In genomic region chr9:91730806-91731205, GRCh38 we compare ENCODE assay signal across 34 cellular contexts.
"Had no signal": no experiment of that assay in that cellular context is flagged by ENCODE, and none has a peak within 500 bp of the region (broad histone marks: within the 10 kb centered on the region; RNA-seq: fewer than 3 reads in every experiment).

No MANE protein-coding gene starts in this region.

- H3K4me1 ChIP-seq: ascending aorta had no signal

- H3K27ac Mint-ChIP-seq: activated B cell treated with CpG ODN at 0.5 μM for 24 hours; activated CD4-positive, alpha-beta memory T cell treated with anti-CD3 and anti-CD28 coated beads for 36 hours; activated CD4-positive, alpha-beta T cell treated with anti-CD3 and anti-CD28 coated beads, Interleukin-2, amount 10 ng/mL, durations not matched to agents 24 days and 14 days; activated CD8-positive, alpha-beta T cell treated with anti-CD3 and anti-CD28 coated beads for 36 hours; activated naive CD4-positive, alpha-beta T cell treated with anti-CD3 and anti-CD28 coated beads, Interleukin-2, amount 10 ng/mL, durations not matched to agents 7 days and 5 days; activated naive CD4-positive, alpha-beta T cell treated with anti-CD3 and anti-CD28 coated beads, Interleukin-2, amount 50 U/mL, for 24 hours; activated naive CD8-positive, alpha-beta T cell; activated naive CD8-positive, alpha-beta T cell treated with anti-CD3 and anti-CD28 coated beads, Interleukin-2, amount 10 ng/mL, durations not matched to agents 7 days and 5 days; activated naive CD8-positive, alpha-beta T cell treated with anti-CD3 and anti-CD28 coated beads, Interleukin-2, amount 50 U/mL, for 24 hours; activated T-helper 2 cell treated with anti-CD3 and anti-CD28 coated beads, Interferon-gamma antibody, Interleukin-2, Interleukin-4, amounts not matched to agents 10 μg/mL and 5 μg/mL and 100 μg/mL, durations not matched to agents 14 hours and 24 hours and 36 hours; brain; T-helper 1 cell treated with Interleukin-12 subunit alpha and Interleukin-12 subunit beta and Interleukin-4 antibody, amounts not matched to agents 30 μg/mL and 1 μg/mL, for 36 hours; T-helper 2 cell treated with Interferon-gamma antibody and Interleukin-4, amounts not matched to agents 5 μg/mL and 100 μg/mL, for 36 hours had no signal

- H3K27me3 ChIP-seq: ascending aorta, cardiac muscle cell had no signal

- H3K27ac ChIP-seq: ascending aorta, cardiac muscle cell had no signal

- H3K4me1 Mint-ChIP-seq: activated B cell treated with CpG ODN at 0.5 μM for 24 hours; activated naive CD4-positive, alpha-beta T cell treated with anti-CD3 and anti-CD28 coated beads, Interleukin-2, amount 10 ng/mL, durations not matched to agents 7 days and 5 days; activated naive CD4-positive, alpha-beta T cell treated with anti-CD3 and anti-CD28 coated beads, Interleukin-2, amount 50 U/mL, for 24 hours; central memory CD8-positive, alpha-beta T cell had no signal

- H3K27me3 Mint-ChIP-seq: activated CD8-positive, alpha-beta T cell treated with anti-CD3 and anti-CD28 coated beads for 36 hours; activated naive CD4-positive, alpha-beta T cell treated with anti-CD3 and anti-CD28 coated beads, Interleukin-2, amount 50 U/mL, for 24 hours; activated naive CD8-positive, alpha-beta T cell; activated naive CD8-positive, alpha-beta T cell treated with anti-CD3 and anti-CD28 coated beads, Interleukin-2, amount 10 ng/mL, durations not matched to agents 7 days and 5 days; brain had no signal

- H3K36me3 ChIP-seq: ascending aorta had no signal

- ATAC-seq: activated CD8-positive, alpha-beta T cell treated with anti-CD3 and anti-CD28 coated beads for 36 hours; activated naive CD8-positive, alpha-beta T cell treated with anti-CD3 and anti-CD28 coated beads, Interleukin-2, amount 50 U/mL, for 24 hours; activated T-cell treated with anti-CD3 and anti-CD28 coated beads, Interleukin-2, amount 50 U/mL, for 4 hours had no signal

- H3K4me3 Mint-ChIP-seq: activated B cell treated with CpG ODN at 0.5 μM for 24 hours; activated CD4-positive, alpha-beta memory T cell treated with anti-CD3 and anti-CD28 coated beads for 36 hours; activated CD4-positive, alpha-beta T cell treated with anti-CD3 and anti-CD28 coated beads, Interleukin-2, amount 10 ng/mL, durations not matched to agents 24 days and 14 days; activated CD8-positive, alpha-beta T cell treated with anti-CD3 and anti-CD28 coated beads for 36 hours; activated naive CD4-positive, alpha-beta T cell treated with anti-CD3 and anti-CD28 coated beads, Interleukin-2, amount 10 ng/mL, durations not matched to agents 7 days and 5 days; activated naive CD4-positive, alpha-beta T cell treated with anti-CD3 and anti-CD28 coated beads, Interleukin-2, amount 50 U/mL, for 24 hours; activated naive CD8-positive, alpha-beta T cell; activated naive CD8-positive, alpha-beta T cell treated with anti-CD3 and anti-CD28 coated beads, Interleukin-2, amount 10 ng/mL, durations not matched to agents 7 days and 5 days; activated naive CD8-positive, alpha-beta T cell treated with anti-CD3 and anti-CD28 coated beads, Interleukin-2, amount 50 U/mL, for 24 hours; activated T-cell treated with anti-CD3 and anti-CD28 coated beads, Interleukin-2, amount 50 U/mL, for 4 hours; brain; central memory CD8-positive, alpha-beta T cell; T-helper 1 cell treated with Interleukin-12 subunit alpha and Interleukin-12 subunit beta and Interleukin-4 antibody, amounts not matched to agents 30 μg/mL and 1 μg/mL, for 36 hours; T-helper 2 cell treated with Interferon-gamma antibody and Interleukin-4, amounts not matched to agents 5 μg/mL and 100 μg/mL, for 36 hours had no signal

- H3K36me3 Mint-ChIP-seq: activated CD4-positive, alpha-beta memory T cell treated with anti-CD3 and anti-CD28 coated beads for 36 hours; activated naive CD4-positive, alpha-beta T cell treated with anti-CD3 and anti-CD28 coated beads, Interleukin-2, amount 10 ng/mL, durations not matched to agents 7 days and 5 days; activated naive CD4-positive, alpha-beta T cell treated with anti-CD3 and anti-CD28 coated beads, Interleukin-2, amount 50 U/mL, for 24 hours; activated naive CD8-positive, alpha-beta T cell; activated naive CD8-positive, alpha-beta T cell treated with anti-CD3 and anti-CD28 coated beads, Interleukin-2, amount 10 ng/mL, durations not matched to agents 7 days and 5 days; brain had no signal

- H3K4me3 ChIP-seq: ascending aorta, cardiac muscle cell had no signal

- H3K9me3 Mint-ChIP-seq: activated B cell treated with CpG ODN at 0.5 μM for 24 hours; activated CD4-positive, alpha-beta memory T cell treated with anti-CD3 and anti-CD28 coated beads for 36 hours; activated CD4-positive, alpha-beta T cell treated with anti-CD3 and anti-CD28 coated beads, Interleukin-2, amount 10 ng/mL, durations not matched to agents 24 days and 14 days; activated CD8-positive, alpha-beta T cell treated with anti-CD3 and anti-CD28 coated beads for 36 hours; activated naive CD4-positive, alpha-beta T cell treated with anti-CD3 and anti-CD28 coated beads, Interleukin-2, amount 10 ng/mL, durations not matched to agents 7 days and 5 days; activated naive CD4-positive, alpha-beta T cell treated with anti-CD3 and anti-CD28 coated beads, Interleukin-2, amount 50 U/mL, for 24 hours; activated naive CD8-positive, alpha-beta T cell treated with anti-CD3 and anti-CD28 coated beads, Interleukin-2, amount 10 ng/mL, durations not matched to agents 7 days and 5 days; activated naive CD8-positive, alpha-beta T cell treated with anti-CD3 and anti-CD28 coated beads, Interleukin-2, amount 50 U/mL, for 24 hours; activated T-cell treated with anti-CD3 and anti-CD28 coated beads, Interleukin-2, amount 50 U/mL, for 4 hours; activated T-helper 2 cell treated with anti-CD3 and anti-CD28 coated beads, Interferon-gamma antibody, Interleukin-2, Interleukin-4, amounts not matched to agents 10 μg/mL and 5 μg/mL and 100 μg/mL, durations not matched to agents 14 hours and 24 hours and 36 hours; brain; central memory CD8-positive, alpha-beta T cell; T-helper 1 cell treated with Interleukin-12 subunit alpha and Interleukin-12 subunit beta and Interleukin-4 antibody, amounts not matched to agents 30 μg/mL and 1 μg/mL, for 36 hours; T-helper 2 cell treated with Interferon-gamma antibody and Interleukin-4, amounts not matched to agents 5 μg/mL and 100 μg/mL, for 36 hours had no signal

- H3K9me3 ChIP-seq: ascending aorta had no signal

- DNase-seq: activated B cell treated with CpG ODN at 0.5 μM for 24 hours; activated CD4-positive, alpha-beta memory T cell treated with anti-CD3 and anti-CD28 coated beads for 36 hours; activated CD4-positive, alpha-beta T cell treated with anti-CD3 and anti-CD28 coated beads for 4 hours; activated CD4-positive, alpha-beta T cell treated with anti-CD3 and anti-CD28 coated beads, Interleukin-2, amount 10 ng/mL, durations not matched to agents 24 days and 14 days; activated CD4-positive, alpha-beta T cell treated with anti-CD3 and anti-CD28 coated beads, Interleukin-2, amount 50 U/mL, for 1 hour; activated CD4-positive, alpha-beta T cell treated with anti-CD3 and anti-CD28 coated beads, Interleukin-2, amount 50 U/mL, for 4 hours; activated CD4-positive, CD25-positive, alpha-beta regulatory T cell treated with anti-CD3 and anti-CD28 coated beads, Interleukin-2, amount 50 U/mL, for 72 hours; activated CD8-positive, alpha-beta memory T cell treated with anti-CD3 and anti-CD28 coated beads, Interleukin-2, amount 50 U/mL, for 4 hours; activated CD8-positive, alpha-beta T cell treated with anti-CD3 and anti-CD28 coated beads for 36 hours; activated effector memory CD4-positive, alpha-beta T cell treated with Interleukin-2 at 50 U/mL for 16 hours; activated gamma-delta T cell; activated naive CD4-positive, alpha-beta T cell treated with anti-CD3 and anti-CD28 coated beads, Interleukin-2, amount 10 ng/mL, durations not matched to agents 7 days and 5 days; activated naive CD4-positive, alpha-beta T cell treated with Interleukin-2 at 50 U/mL for 16 hours; activated naive CD8-positive, alpha-beta T cell treated with anti-CD3 and anti-CD28 coated beads, Interleukin-2, amount 10 ng/mL, durations not matched to agents 7 days and 5 days; activated naive CD8-positive, alpha-beta T cell treated with anti-CD3 and anti-CD28 coated beads, Interleukin-2, amount 50 U/mL, for 24 hours; activated T-cell treated with anti-CD3 and anti-CD28 coated beads for 4 hours; activated T-cell treated with anti-CD3 and anti-CD28 coated beads, Interleukin-2, amount 50 U/mL, for 1 hour; activated T-cell treated with anti-CD3 and anti-CD28 coated beads, Interleukin-2, amount 50 U/mL, for 4 hours; amygdala; anterior cingulate cortex; caudate nucleus; cerebellar nuclear complex; T-helper 1 cell; T-helper 2 cell; T-helper 9 cell had no signal
